8 cellular contexts compared by ENCODE assay signal in the genomic region with DNA sequence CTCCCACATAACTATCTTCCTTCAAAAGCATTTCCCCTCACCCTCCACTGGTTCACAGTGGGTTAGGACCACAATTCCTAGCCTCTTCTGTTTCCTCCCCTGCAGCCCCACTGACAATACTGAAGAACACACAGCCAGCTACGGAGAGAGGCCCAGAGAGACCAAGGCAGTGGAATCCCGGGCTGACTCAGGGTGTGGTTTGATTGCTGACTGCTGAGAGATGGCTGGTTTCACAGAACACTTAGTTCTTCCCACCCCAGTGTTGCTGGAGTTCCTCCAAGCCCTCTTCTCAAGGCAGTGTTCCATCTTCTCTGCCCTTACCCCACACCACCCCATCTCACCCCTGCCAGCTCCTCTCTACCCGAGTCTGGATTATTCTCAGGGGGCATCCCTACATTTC. TPM values are rescaled to one million over a fixed set of nuclear protein-coding genes. Genes with fewer than 3 reads are reported as not detected.
DNase-seq lines count a peak whose midpoint lies in the region; ATAC-seq, FAIRE-seq and TF ChIP-seq lines count a peak whose summit lies in the region.

No MANE protein-coding gene starts in this region.

- no peak overlapping the region for H3K4me3 ChIP-seq in fibroblast of the aortic adventitia (ENCODE audit: low read depth, low read length)

- no peak for FAIRE-seq in D721Med (lab: Jason Lieb, UNC)

- ATAC-seq in HG02970 (IDR thresholded peaks at IDR 0.05; ENCODE audit: low FRiP score, unreplicated experiment), result no peak
- ATAC-seq in HG03159 (IDR thresholded peaks at IDR 0.05; ENCODE audit: unreplicated experiment), result no peak

- no peak for TF ChIP-seq CTCF in fibroblast of the aortic adventitia (IDR thresholded peaks at IDR 0.05; ENCODE audit: insufficient read depth, low read length)
- no peak for TF ChIP-seq CTCF in D721Med (IDR thresholded peaks at IDR 0.05; ENCODE audit: insufficient read depth, missing control alignments)

- DNase-seq in Daoy (ENCODE audit: low read depth) (peak; percentile 71), SHP77 treated with DMSO at 0.1 percent for 48 hours (lab: John Stamatoyannopoulos, UW) (peak; percentile 52), fibroblast of the aortic adventitia (ENCODE audit: low read depth) (peak; percentile 82), renal cortical epithelial cell (ENCODE audit: low read depth) (peak; percentile 87), NCI-H2171 (lab: John Stamatoyannopoulos, UW) (no peak), D721Med (ENCODE audit: insufficient read length, low spot score) (no peak)

RNA-seq across cellular contexts. Expression of a gene that starts 43.3 kb away (rescaled TPM):
- 2.3 and 4.1 TPM in 2 replicates for total RNA-seq in Daoy (2014; rRNA removed; shearing (Covaris generic))
- 34.3 and 50.4 TPM in 2 replicates for total RNA-seq in fibroblast of the aortic adventitia (ENCODE audit: low replicate concordance)
- total RNA-seq in renal cortical epithelial cell, result 4.5 and 20.1 TPM in 2 replicates

Comparison
In these comparisons a context has a peak if more than half of its experiments do, and no peak if none do; other contexts are left out.
1. DNase-seq: peak in Daoy (single experiment), SHP77 treated with DMSO at 0.1 percent for 48 hours (single experiment), fibroblast of the aortic adventitia (single experiment) and renal cortical epithelial cell (single experiment); none in NCI-H2171 (single experiment) and D721Med (single experiment).